15 cellular contexts compared by ENCODE assay signal in genomic region chr1:203177471-203178039, GRCh38. TPM values are rescaled to one million over a fixed set of nuclear protein-coding genes. Genes with fewer than 3 reads are reported as not detected.
DNase-seq lines count a peak whose midpoint lies in the region; ATAC-seq, FAIRE-seq and TF ChIP-seq lines count a peak whose summit lies in the region.
"Had no signal": no experiment of that assay in that cellular context is flagged by ENCODE, and none has a peak within 500 bp of the region (broad histone marks: within the 10 kb centered on the region; RNA-seq: fewer than 3 reads in every experiment).

No MANE protein-coding gene starts in this region.

- peak; percentile 83 for ATAC-seq in IMR-90 (ENCODE audit: low read depth)

- TF ChIP-seq CTCF in D721Med (IDR thresholded peaks at IDR 0.05; ENCODE audit: insufficient read depth, missing control alignments) (no peak), IMR-90 (conservative IDR thresholded peaks at IDR 0.05; ENCODE audit: low read depth, low read length) (no peak), bronchial epithelial cell (IDR thresholded peaks at IDR 0.05; ENCODE audit: insufficient read depth, low read length, severe bottlenecking) (no peak), nephron progenitor cell (IDR thresholded peaks at IDR 0.05) (no peak)

- H3K4me3 ChIP-seq in IMR-90 (ENCODE audit: insufficient read depth, low read depth, low read length) = no peak overlapping the region
- no peak overlapping the region for H3K4me3 ChIP-seq in bronchial epithelial cell (ENCODE audit: low read depth, low read length)

- no peaks in the 10 kb centered on the region for H3K36me3 ChIP-seq in IMR-90 (ENCODE audit: control insufficient read depth, insufficient read depth, low read length)
- H3K36me3 ChIP-seq in bronchial epithelial cell (ENCODE audit: control insufficient read depth, insufficient read depth, low read length) = no peaks in the 10 kb centered on the region

- peak overlapping the region; percentile 43 for H2AK5ac ChIP-seq in IMR-90 (ENCODE audit: low read depth, low read length)

- no peaks in the 10 kb centered on the region for H4K20me1 ChIP-seq in IMR-90 (ENCODE audit: insufficient read depth, low read length)

- H2BK120ac ChIP-seq in IMR-90 (ENCODE audit: low read depth, low read length) = peak overlapping the region; percentile 52

- peak overlapping the region; percentile 50 to 52; a peak in 3 of 4 replicates for H4K8ac ChIP-seq in IMR-90 (ENCODE audit: low read depth in 2 of 2, low read length in 2 of 2)

- no TSS peak for BruUV-seq in IMR-90 (replicated peaks; lab: Mats Ljungman, UMichigan)

- no peaks in the 10 kb centered on the region for H3K9me3 Mint-ChIP-seq in nephron progenitor cell
- H3K9me3 Mint-ChIP-seq: dendritic cell treated with granulocyte-macrophage colony-stimulating factor and Interleukin-4, amounts not matched to agents 40 ng/mL and 50 ng/mL, for 4 days had no signal

- H3K4ac ChIP-seq in IMR-90 (ENCODE audit: low read depth, low read length) = peak overlapping the region; percentile 65; the same call in 1 of the 2 replicates

- H3K4me3 Mint-ChIP-seq in nephron progenitor cell = peak overlapping the region; percentile 48
- H3K4me3 Mint-ChIP-seq: dendritic cell treated with granulocyte-macrophage colony-stimulating factor and Interleukin-4, amounts not matched to agents 40 ng/mL and 50 ng/mL, for 4 days had no signal

- peak overlapping the region; percentile 28 for H2BK5ac ChIP-seq in IMR-90 (ENCODE audit: low read depth, low read length, poor library complexity, severe bottlenecking)

- DNase-seq in D721Med (ENCODE audit: insufficient read length, low spot score) (no peak), IMR-90 (peak; percentile 44), bronchial epithelial cell (ENCODE audit: low read depth) (peak; percentile 43), nephron progenitor cell (no peak), substantia nigra (lab: John Stamatoyannopoulos, UW) (no peak), NCI-H146 (lab: John Stamatoyannopoulos, UW) (no peak), HT-29 (ENCODE audit: low spot score) (no peak)
- DNase-seq in activated CD4-positive, alpha-beta T cell treated with anti-CD3 and anti-CD28 coated beads, Interleukin-2, amount 50 U/mL, for 1 hour = no peak
- DNase-seq: activated T-cell treated with anti-CD3 and anti-CD28 coated beads, Interleukin-2, amount 50 U/mL, for 1 hour; DMS79; NCI-H446; nucleus accumbens had no signal

- peak; percentile 46 for FAIRE-seq in D721Med (lab: Jason Lieb, UNC)
- FAIRE-seq in bronchial epithelial cell (lab: Jason Lieb, UNC) = no peak

- H3K27ac Mint-ChIP-seq in nephron progenitor cell = peak overlapping the region; percentile 66
- H3K27ac Mint-ChIP-seq: dendritic cell treated with granulocyte-macrophage colony-stimulating factor and Interleukin-4, amounts not matched to agents 40 ng/mL and 50 ng/mL, for 4 days had no signal

- H3K27me3 ChIP-seq in IMR-90 (ENCODE audit: control insufficient read depth, insufficient read depth, low read length) (no peaks in the 10 kb centered on the region; the same call in 1 of the 2 replicates), bronchial epithelial cell (ENCODE audit: control insufficient read depth, insufficient read depth, low read length) (peaks cover 4% of the 10 kb centered on the region)

- peak overlapping the region; percentile 15; the same call in 1 of the 2 replicates for H4K91ac ChIP-seq in IMR-90 (ENCODE audit: insufficient read depth, low read depth, low read length)

- peak overlapping the region; percentile 44; the same call in 1 of the 2 replicates for H3K18ac ChIP-seq in IMR-90 (ENCODE audit: low read depth, low read length)

- no peak overlapping the region for H3K9ac ChIP-seq in IMR-90 (ENCODE audit: low read depth, low read length)

- no peaks in the 10 kb centered on the region for H3K79me1 ChIP-seq in IMR-90 (ENCODE audit: low read depth in 1 of 2, low read length in 2 of 2)

- peak overlapping the region; percentile 24; the same call in 1 of the 2 replicates for H3K27ac ChIP-seq in IMR-90 (ENCODE audit: insufficient read depth, low read length)
- no peak overlapping the region for H3K27ac ChIP-seq in substantia nigra (ENCODE audit: low read depth, low read length, poor library complexity, severe bottlenecking)

- peaks cover 9% of the 10 kb centered on the region for H3K27me3 Mint-ChIP-seq in nephron progenitor cell (ENCODE audit: low read depth, poor library complexity)

- peak overlapping the region; percentile 16; the same call in 1 of the 2 replicates for H3K4me2 ChIP-seq in IMR-90 (ENCODE audit: low read depth, low read length)

- H3K56ac ChIP-seq in IMR-90 (ENCODE audit: extremely low read depth, insufficient read depth, low read length) = no peak overlapping the region

- dilution Hi-C loops in IMR-90 (cut with HindIII; ENCODE audit: low sequenced_read_pairs, unreplicated experiment) = no loop called here

- no peaks in the 10 kb centered on the region for H3K36me3 Mint-ChIP-seq in nephron progenitor cell (ENCODE audit: low read depth)

- TF ChIP-seq RAD21 in IMR-90 (IDR thresholded peaks at IDR 0.05; ENCODE audit: low read length) = no peak

- peak overlapping the region; percentile 24; the same call in 1 of the 2 replicates for H4K5ac ChIP-seq in IMR-90 (ENCODE audit: low read depth, low read length)

- H3K4me1 Mint-ChIP-seq in nephron progenitor cell = peaks cover 51% of the 10 kb centered on the region

- peak overlapping the region; percentile 11 for H2AK9ac ChIP-seq in IMR-90 (replicated peaks; ENCODE audit: low read depth, low read length, poor library complexity)

- no peaks in the 10 kb centered on the region for H3K9me3 ChIP-seq in IMR-90 (ENCODE audit: control insufficient read depth, insufficient read depth, low read length)

- H3K14ac ChIP-seq in IMR-90 (replicated peaks; ENCODE audit: low read depth, low read length) = no peak overlapping the region

- H3K9me1 ChIP-seq in IMR-90 (ENCODE audit: insufficient read depth, low read length) = peaks cover 15% of the 10 kb centered on the region; the same call in 1 of the 2 replicates

- H3K23ac ChIP-seq in IMR-90 (ENCODE audit: low read depth, low read length) = 0 out of 2 replicates have a peak overlapping the region, but pooled peaks have one; percentile 26

- H3K4me1 ChIP-seq in IMR-90 (ENCODE audit: control insufficient read depth, insufficient read depth, low read length) = peaks cover 22% of the 10 kb centered on the region

- in situ Hi-C loops in IMR-90 (cut with MboI; ENCODE audit: low sequenced_read_pairs) = no loop called here

- CTCF ChIA-PET in IMR-90 (lab: Yijun Ruan, JAX) = interaction anchor here (1.2 to 2.0 kb wide), 2 partner anchors 10 to 60 kb away, joined by 4 read pairs; no protein-coding TSS in a partner anchor

- peak overlapping the region; percentile 59; the same call in 1 of the 3 replicates for H2BK15ac ChIP-seq in IMR-90 (ENCODE audit: low read depth, low read length)

- peak overlapping the region; percentile 74; the same call in 1 of the 2 replicates for H2BK20ac ChIP-seq in IMR-90 (ENCODE audit: low read depth, low read length)

- no peak for TF ChIP-seq POLR2A in IMR-90 (IDR thresholded peaks at IDR 0.05; ENCODE audit: low read depth, low read length)

- WGBS in IMR-90 (ENCODE audit: extremely low coverage in 2 of 2, insufficient read length in 1 of 2), 2 experiments = no CpG with 5 or more reads among the region's 9 CpGs

- POLR2A ChIA-PET in IMR-90 (lab: Charles Lee; ENCODE audit: unreplicated experiment) = no interaction called here

- H2AFZ ChIP-seq in IMR-90 (replicated peaks; ENCODE audit: low read length, poor library complexity) = peak overlapping the region; percentile 61

- intact Hi-C loops in IMR-90 (cut with micrococcal nuclease) = no loop called here

TF ChIP-seq in IMR-90, 13 proteins besides CTCF, POLR2A, EP300 and RAD21 (continues in another document):
- TF ChIP-seq FOS (IDR thresholded peaks at IDR 0.05; ENCODE audit: low read depth, low read length) (peak; percentile 26; the same call in 1 of the 2 replicates), CEBPB (IDR thresholded peaks at IDR 0.05; ENCODE audit: low read depth, low read length) (no peak), BHLHE40 (IDR thresholded peaks at IDR 0.05; ENCODE audit: low read depth, low read length) (no peak), SMC3 (IDR thresholded peaks at IDR 0.05; ENCODE audit: low read depth, low read length) (no peak), RCOR1 (IDR thresholded peaks at IDR 0.05; ENCODE audit: insufficient replicate concordance, low read length) (no peak)

RNA-seq across cellular contexts. Expression of gene MYBPH, which starts 1.9 kb away (rescaled TPM):
- not detected in 2 replicates for total RNA-seq in IMR-90 (2012; rRNA removed)
- polyA plus RNA-seq in IMR-90 (2012; rRNA removed) = not detected in 2 replicates
- polyA plus RNA-seq in IMR-90 (2012; cell fraction: cytosol; rRNA removed) = not detected in 2 replicates
- polyA plus RNA-seq in IMR-90 (2012; cell fraction: nucleus; rRNA removed; ENCODE audit: low replicate concordance) = not detected in 2 replicates
- not detected in 2 replicates for total RNA-seq in bronchial epithelial cell
- not detected in 2 replicates for total RNA-seq in HT-29 (2014; rRNA removed; shearing (Covaris generic))
- total RNA-seq: T-helper 2 cell treated with Interferon-gamma antibody and Interleukin-4, amounts not matched to agents 100 ng/mL and 5 ng/mL, for 36 hours had no signal
- polyA plus RNA-seq: urinary bladder had no signal

RNA-seq across cellular contexts. Expression of gene CHI3L1, which starts 8.9 kb away (rescaled TPM):
- 0.28 TPM in 1 of 2 replicates, not detected in the other for total RNA-seq in IMR-90 (2012; rRNA removed)
- polyA plus RNA-seq in IMR-90 (2012; rRNA removed) = 0.17 TPM in 1 of 2 replicates, not detected in the other
- 0.25 TPM in 1 of 2 replicates, not detected in the other for polyA plus RNA-seq in IMR-90 (2012; cell fraction: cytosol; rRNA removed)
- 0.86 and 1.1 TPM in 2 replicates for polyA plus RNA-seq in IMR-90 (2012; cell fraction: nucleus; rRNA removed; ENCODE audit: low replicate concordance)
- total RNA-seq in bronchial epithelial cell = 0.79 and 1.7 TPM in 2 replicates
- total RNA-seq in HT-29 (2014; rRNA removed; shearing (Covaris generic)) = not detected in 2 replicates
- total RNA-seq: T-helper 2 cell treated with Interferon-gamma antibody and Interleukin-4, amounts not matched to agents 100 ng/mL and 5 ng/mL, for 36 hours had no signal

RNA-seq across cellular contexts. Expression of gene ADORA1, which starts 50.0 kb away (rescaled TPM):
- under 0.01 and 0.36 TPM in 2 replicates for total RNA-seq in IMR-90 (2012; rRNA removed)
- 0.56 and 0.66 TPM in 2 replicates for polyA plus RNA-seq in IMR-90 (2012; rRNA removed)
- 0.38 and 1.4 TPM in 2 replicates for polyA plus RNA-seq in IMR-90 (2012; cell fraction: cytosol; rRNA removed)
- polyA plus RNA-seq in IMR-90 (2012; cell fraction: nucleus; rRNA removed; ENCODE audit: low replicate concordance) = 0.35 and 0.48 TPM in 2 replicates
- total RNA-seq in bronchial epithelial cell = under 0.01 TPM in 1 of 2 replicates, not detected in the other
- 0.89 TPM in 1 of 2 replicates, not detected in the other for total RNA-seq in HT-29 (2014; rRNA removed; shearing (Covaris generic))
- total RNA-seq: T-helper 2 cell treated with Interferon-gamma antibody and Interleukin-4, amounts not matched to agents 100 ng/mL and 5 ng/mL, for 36 hours had no signal

RNA-seq across cellular contexts. Expression of gene CHIT1, which starts 51.9 kb away (rescaled TPM):
- not detected in 2 replicates for total RNA-seq in IMR-90 (2012; rRNA removed)
- not detected in 2 replicates for polyA plus RNA-seq in IMR-90 (2012; rRNA removed)
- not detected in 2 replicates for polyA plus RNA-seq in IMR-90 (2012; cell fraction: cytosol; rRNA removed)
- not detected in 2 replicates for polyA plus RNA-seq in IMR-90 (2012; cell fraction: nucleus; rRNA removed; ENCODE audit: low replicate concordance)
- total RNA-seq in bronchial epithelial cell = under 0.01 TPM in 2 replicates
- not detected in 2 replicates for total RNA-seq in HT-29 (2014; rRNA removed; shearing (Covaris generic))
- polyA plus RNA-seq: urinary bladder had no signal

Comparison
In these comparisons a context has a peak if more than half of its experiments do, and no peak if none do; other contexts are left out.
1. DNase-seq: peak in IMR-90 (single experiment) and bronchial epithelial cell (single experiment); none in D721Med (single experiment), nephron progenitor cell (single experiment), substantia nigra (0 of 49), activated CD4-positive, alpha-beta T cell treated with anti-CD3 and anti-CD28 coated beads, Interleukin-2, amount 50 U/mL, for 1 hour (single experiment), NCI-H146 (single experiment) and HT-29 (single experiment).